Comparison of ENCODE assay signal across 1 cellular context in the genomic region with DNA sequence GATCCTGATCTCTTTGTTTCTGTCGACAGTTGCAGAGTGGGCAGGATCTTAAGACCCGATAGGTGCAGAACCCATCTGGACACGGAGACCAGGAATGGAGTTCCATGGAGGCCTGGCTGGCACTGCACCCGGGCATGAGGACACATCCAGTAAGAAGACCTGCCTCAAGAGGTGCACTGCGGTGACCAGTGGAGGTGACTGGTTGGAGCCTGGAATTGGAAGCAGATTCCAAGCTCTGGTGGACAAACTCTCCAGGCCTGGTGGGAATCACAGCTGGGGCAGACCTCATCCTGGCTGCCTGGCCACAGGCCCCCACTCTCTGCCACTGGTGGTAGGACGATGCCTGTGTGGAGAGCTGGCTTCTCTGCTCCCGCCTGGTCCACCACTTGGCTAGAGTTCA.
TF ChIP-seq lines count a peak whose summit lies in the region.

No MANE protein-coding gene starts in this region.

TF ChIP-seq in K562, 482 proteins besides CTCF, POLR2A, EP300 and RAD21:
- TF ChIP-seq MAX (CRISPR knock-in tag; IDR thresholded peaks at IDR 0.05) (peak; percentile 28; the same call in 1 of the 2 replicates), ZNF696 (CRISPR knock-in tag; conservative IDR thresholded peaks at IDR 0.05) (no peak)
